ENCODE assay signal across 18 cellular contexts in genomic region chr1:58585591-58586151, GRCh38. TPM values are rescaled to one million over a fixed set of nuclear protein-coding genes. Genes with fewer than 3 reads are reported as not detected.
DNase-seq lines count a peak whose midpoint lies in the region; ATAC-seq, FAIRE-seq and TF ChIP-seq lines count a peak whose summit lies in the region.
"Had no signal": no experiment of that assay in that cellular context is flagged by ENCODE, and none has a peak within 500 bp of the region (broad histone marks: within the 10 kb centered on the region; RNA-seq: fewer than 3 reads in every experiment).

No MANE protein-coding gene starts in this region.

- no peak for ATAC-seq in GM18517 (IDR thresholded peaks at IDR 0.05; ENCODE audit: unreplicated experiment)
- ATAC-seq: Panc1, right cardiac atrium, T-helper 17 cell had no signal

- no peak for TF ChIP-seq RAD21 in Ishikawa (IDR thresholded peaks at IDR 0.05; ENCODE audit: low read depth)

- DNase-seq in bronchial epithelial cell (ENCODE audit: low read depth) (peak; percentile 92), kidney glomerular epithelial cell (lab: John Stamatoyannopoulos, UW) (peak; percentile 63), tibial nerve (ENCODE audit: low spot score in 2 of 2) (no peak), AG08395 (ENCODE audit: low spot score) (no peak), NCI-H1092 treated with DMSO at 0.1 percent for 48 hours (lab: John Stamatoyannopoulos, UW) (no peak)
- no peak for DNase-seq in stimulated activated CD4-positive, alpha-beta T cell treated with anti-CD3 and anti-CD28 coated beads, Interleukin-2, amount 100 ng/mL, for 24 hours
- DNase-seq: activated CD4-positive, alpha-beta T cell treated with anti-CD3 and anti-CD28 coated beads, Interleukin-2, amount 10 ng/mL, durations not matched to agents 7 days and 5 days; activated effector memory CD4-positive, alpha-beta T cell treated with Interleukin-2 at 50 U/mL for 16 hours; naive B cell; NCI-H446 treated with DMSO at 0.1 percent for 48 hours; right cardiac atrium; substantia nigra; T-helper 17 cell had no signal

- 73% methylated on average over 3 of the region's 3 CpGs for WGBS in tibial nerve, 2 donors

- no peaks in the 10 kb centered on the region for H3K36me3 ChIP-seq in bronchial epithelial cell (ENCODE audit: control insufficient read depth, insufficient read depth, low read length)
- H3K36me3 ChIP-seq in tibial nerve, result no peaks in the 10 kb centered on the region
- H3K36me3 ChIP-seq: cardiac muscle cell had no signal

- TF ChIP-seq CTCF in bronchial epithelial cell (IDR thresholded peaks at IDR 0.05; ENCODE audit: insufficient read depth, low read length, severe bottlenecking), result no peak
- no peak for TF ChIP-seq CTCF in tibial nerve (IDR thresholded peaks at IDR 0.05)

- peak overlapping the region in 3 of 4 donors; percentile 1 to 86 (median 86) for H3K27ac ChIP-seq in tibial nerve
- H3K27ac ChIP-seq: cardiac muscle cell had no signal

- H3K27me3 ChIP-seq in bronchial epithelial cell (ENCODE audit: control insufficient read depth, insufficient read depth, low read length), result no peaks in the 10 kb centered on the region
- no peaks in the 10 kb centered on the region for H3K27me3 ChIP-seq in tibial nerve

- H3K4me3 ChIP-seq in bronchial epithelial cell (ENCODE audit: low read depth, low read length) (no peak overlapping the region), tibial nerve (no peak overlapping the region)
- H3K4me3 ChIP-seq: cardiac muscle cell had no signal

- no peak for FAIRE-seq in bronchial epithelial cell (lab: Jason Lieb, UNC)
- FAIRE-seq: islet of Langerhans had no signal

- TF ChIP-seq POLR2A in tibial nerve (IDR thresholded peaks at IDR 0.05), result no peak

- H3K9me3 ChIP-seq in tibial nerve, result no peaks in the 10 kb centered on the region

- H3K4me1 ChIP-seq in tibial nerve, result peaks cover 0 to 29% (median 15%) of the 10 kb centered on the region in 4 donors

- TF ChIP-seq EP300 in Ishikawa (IDR thresholded peaks at IDR 0.05; ENCODE audit: borderline replicate concordance) (no peak), tibial nerve (IDR thresholded peaks at IDR 0.05) (no peak)

TF ChIP-seq in Ishikawa, 13 proteins besides CTCF, POLR2A, EP300 and RAD21:
- TF ChIP-seq, protein P1, sequence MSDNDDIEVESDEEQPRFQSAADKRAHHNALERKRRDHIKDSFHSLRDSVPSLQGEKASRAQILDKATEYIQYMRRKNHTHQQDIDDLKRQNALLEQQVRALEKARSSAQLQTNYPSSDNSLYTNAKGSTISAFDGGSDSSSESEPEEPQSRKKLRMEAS (IDR thresholded peaks at IDR 0.05), result 0 out of 2 replicates have a peak, but pooled peaks have one; percentile 17
- TF ChIP-seq REST (IDR thresholded peaks at IDR 0.05; ENCODE audit: low read depth) (no peak), CEBPB (IDR thresholded peaks at IDR 0.05) (peak; percentile 84)

RNA-seq across cellular contexts. Expression of gene TACSTD2, which starts 8.6 kb away (rescaled TPM):
- total RNA-seq in bronchial epithelial cell (124 and 246 TPM in 2 replicates), tibial nerve (10 to 100 TPM in 1 of 4 donors, 1 to 10 TPM in 3; 5.3 to 11.6 (median 7.9) TPM)
- total RNA-seq: activated CD4-positive, alpha-beta T cell treated with anti-CD3 and anti-CD28 coated beads, Interleukin-2, amount 10 ng/mL, durations not matched to agents 7 days and 5 days; cardiac muscle cell had no signal

RNA-seq across cellular contexts. Expression of gene OMA1, which starts 39.1 kb away (rescaled TPM):
- total RNA-seq in bronchial epithelial cell, result 21.6 and 25.0 TPM in 2 replicates
- total RNA-seq in tibial nerve, result 10 to 100 TPM; 17.1 to 32.2 (median 29.0) TPM

Comparison
In these comparisons a context has a peak if more than half of its experiments do, and no peak if none do; other contexts are left out.
1. DNase-seq: peak in bronchial epithelial cell (single experiment) and kidney glomerular epithelial cell (single experiment); none in tibial nerve (0 of 2), AG08395 (single experiment), stimulated activated CD4-positive, alpha-beta T cell treated with anti-CD3 and anti-CD28 coated beads, Interleukin-2, amount 100 ng/mL, for 24 hours (0 of 2) and NCI-H1092 treated with DMSO at 0.1 percent for 48 hours (single experiment).